Comparison of ENCODE assay signal across 9 cellular contexts in genomic region chr7:19442016-19442785, GRCh38.
DNase-seq lines count a peak whose midpoint lies in the region; ATAC-seq and TF ChIP-seq lines count a peak whose summit lies in the region.
"Had no signal": no experiment of that assay in that cellular context is flagged by ENCODE, and none has a peak within 500 bp of the region (broad histone marks: within the 10 kb centered on the region; RNA-seq: fewer than 3 reads in every experiment).

No MANE protein-coding gene starts in this region.

- H3K9me3 ChIP-seq in adipocyte (ENCODE audit: control insufficient read depth, low read length), result no peaks in the 10 kb centered on the region
- no peaks in the 10 kb centered on the region for H3K9me3 ChIP-seq in lower lobe of right lung
- H3K9me3 ChIP-seq: SJSA1 had no signal

- DNase-seq in GM13976 (ENCODE audit: low spot score), result peak; percentile 8
- DNase-seq in adipocyte (ENCODE audit: low read depth), result peak; percentile 79
- no peak for DNase-seq in neural crest cell (ENCODE audit: low read depth, low spot score)
- no peak for DNase-seq in left lobe of liver (ENCODE audit: low spot score)
- DNase-seq in HuH-7.5 (ENCODE audit: low spot score), result no peak
- no peak for DNase-seq in lower lobe of right lung

- ATAC-seq in left lobe of liver (no peak), GM19395 (IDR thresholded peaks at IDR 0.05; ENCODE audit: unreplicated experiment) (no peak), lower lobe of right lung (no peak)

- no peaks in the 10 kb centered on the region for H3K9me3 Mint-ChIP-seq in neural crest cell

- in situ Hi-C loops in GM13976 (cut with MboI; ENCODE audit: low sequenced_read_pairs, unreplicated experiment), result no loop called here

- H3K4me3 ChIP-seq in adipocyte (ENCODE audit: low read length), result no peak overlapping the region
- H3K4me3 ChIP-seq in lower lobe of right lung, result no peak overlapping the region
- H3K4me3 ChIP-seq: SJSA1 had no signal

- H3K27ac ChIP-seq in lower lobe of right lung, result no peak overlapping the region
- H3K27ac ChIP-seq: SJSA1 had no signal

- H3K9ac ChIP-seq in adipocyte (ENCODE audit: low read length), result no peak overlapping the region

- TF ChIP-seq CTCF in GM13976 (IDR thresholded peaks at IDR 0.05; ENCODE audit: borderline replicate concordance, control extremely low read depth, extremely low read depth, insufficient read depth, missing control alignments), result peak; percentile 19
- TF ChIP-seq CTCF in LNCAP (IDR thresholded peaks at IDR 0.05), result peak; percentile 42; the same call in 1 of the 2 replicates
- TF ChIP-seq CTCF in neural crest cell (conservative IDR thresholded peaks at IDR 0.05), result peak; percentile 56
- no peak for TF ChIP-seq CTCF in lower lobe of right lung (IDR thresholded peaks at IDR 0.05)

- H3K27me3 ChIP-seq in adipocyte (replicated peaks; ENCODE audit: control insufficient read depth, insufficient read depth, low read length), result no peaks in the 10 kb centered on the region
- no peaks in the 10 kb centered on the region for H3K27me3 ChIP-seq in lower lobe of right lung (ENCODE audit: low read depth)
- H3K27me3 ChIP-seq: SJSA1 had no signal

- H3K4me3 Mint-ChIP-seq in neural crest cell, result no peak overlapping the region

- H3K36me3 ChIP-seq in adipocyte (ENCODE audit: control insufficient read depth, insufficient read depth, low read length, severe bottlenecking), result no peaks in the 10 kb centered on the region
- no peaks in the 10 kb centered on the region for H3K36me3 ChIP-seq in lower lobe of right lung
- H3K36me3 ChIP-seq: SJSA1 had no signal

- H3K27me3 Mint-ChIP-seq in neural crest cell (ENCODE audit: low read depth), result peaks cover 10% of the 10 kb centered on the region

- H3K4me1 Mint-ChIP-seq in neural crest cell, result no peaks in the 10 kb centered on the region

- H3K27ac Mint-ChIP-seq in neural crest cell (ENCODE audit: unreplicated experiment), result no peak overlapping the region

- intact Hi-C loops in lower lobe of right lung (cut with DNase I), result no loop called here

- H3K4me1 ChIP-seq in adipocyte (ENCODE audit: control insufficient read depth, insufficient read depth, low read length) (no peaks in the 10 kb centered on the region), lower lobe of right lung (no peaks in the 10 kb centered on the region)
- H3K4me1 ChIP-seq: SJSA1 had no signal

- no peaks in the 10 kb centered on the region for H3K36me3 Mint-ChIP-seq in neural crest cell (ENCODE audit: low read depth)

Comparison
In these comparisons a context has a peak if more than half of its experiments do, and no peak if none do; other contexts are left out.
1. DNase-seq: peak in GM13976 (single experiment) and adipocyte (single experiment); none in neural crest cell (single experiment), left lobe of liver (single experiment), HuH-7.5 (single experiment) and lower lobe of right lung (single experiment).